16 cellular contexts compared by ENCODE assay signal in genomic region chr2:71948781-71949536, GRCh38.
DNase-seq lines count a peak whose midpoint lies in the region; ATAC-seq and TF ChIP-seq lines count a peak whose summit lies in the region.
"Had no signal": no experiment of that assay in that cellular context is flagged by ENCODE, and none has a peak within 500 bp of the region (broad histone marks: within the 10 kb centered on the region; RNA-seq: fewer than 3 reads in every experiment).

No MANE protein-coding gene starts in this region.

- H3K27ac ChIP-seq in brain microvascular endothelial cell = no peak overlapping the region
- no peak overlapping the region for H3K27ac ChIP-seq in right atrium auricular region
- H3K27ac ChIP-seq: ascending aorta, neural progenitor cell had no signal

- peak; percentile 38 for DNase-seq in HCEC 1CT
- DNase-seq in brain microvascular endothelial cell = peak; percentile 43
- DNase-seq in right atrium auricular region (ENCODE audit: low spot score) = peak; percentile 57
- peak; percentile 43 for DNase-seq in type B pancreatic cell (ENCODE audit: extremely low spot score, unreplicated experiment)
- DNase-seq in T-cell = no peak
- DNase-seq in T-helper 9 cell = no peak
- DNase-seq: activated effector memory CD4-positive, alpha-beta T cell treated with Interleukin-2 at 50 U/mL for 16 hours; effector CD8-positive, alpha-beta T cell; NCI-H146; NCI-H69; RPMI8226; small intestine had no signal

- H3K4me3 Mint-ChIP-seq in type B pancreatic cell = no peak overlapping the region
- no peak overlapping the region for H3K4me3 Mint-ChIP-seq in T-cell
- H3K4me3 Mint-ChIP-seq: neural progenitor cell; T-helper 2 cell treated with Interferon-gamma antibody and Interleukin-4, amounts not matched to agents 5 μg/mL and 100 μg/mL, for 36 hours had no signal

- POLR2A ChIA-PET in T-cell (lab: Charles Lee) = no interaction called here

- no peaks in the 10 kb centered on the region for H3K9me3 ChIP-seq in right atrium auricular region
- H3K9me3 ChIP-seq: ascending aorta had no signal

- in situ Hi-C loops in brain microvascular endothelial cell (cut with HindIII; ENCODE audit: low pct_ligation_motif_present, low sequenced_read_pairs) = no loop called here

- H3K9me3 Mint-ChIP-seq in type B pancreatic cell (peaks cover 5% of the 10 kb centered on the region), T-cell (no peaks in the 10 kb centered on the region)
- H3K9me3 Mint-ChIP-seq: neural progenitor cell; T-helper 2 cell treated with Interferon-gamma antibody and Interleukin-4, amounts not matched to agents 5 μg/mL and 100 μg/mL, for 36 hours had no signal

- H3K27ac Mint-ChIP-seq in type B pancreatic cell = no peak overlapping the region
- no peak overlapping the region for H3K27ac Mint-ChIP-seq in T-cell
- H3K27ac Mint-ChIP-seq: neural progenitor cell; T-helper 2 cell treated with Interferon-gamma antibody and Interleukin-4, amounts not matched to agents 5 μg/mL and 100 μg/mL, for 36 hours had no signal

- peaks cover 54% of the 10 kb centered on the region for H3K4me1 Mint-ChIP-seq in type B pancreatic cell (ENCODE audit: unreplicated experiment)
- H3K4me1 Mint-ChIP-seq in T-cell = no peaks in the 10 kb centered on the region

- no peaks in the 10 kb centered on the region for H3K27me3 ChIP-seq in brain microvascular endothelial cell (replicated peaks)
- H3K27me3 ChIP-seq in right atrium auricular region = no peaks in the 10 kb centered on the region
- H3K27me3 ChIP-seq: ascending aorta, neural progenitor cell had no signal

- H3K4me3 ChIP-seq in brain microvascular endothelial cell (ENCODE audit: low read depth, low read length) (no peak overlapping the region), right atrium auricular region (no peak overlapping the region)
- H3K4me3 ChIP-seq: ascending aorta, neural progenitor cell had no signal

- TF ChIP-seq CTCF in brain microvascular endothelial cell (IDR thresholded peaks at IDR 0.05; ENCODE audit: low read depth, low read length, missing control alignments) (no peak), right atrium auricular region (IDR thresholded peaks at IDR 0.05) (no peak), type B pancreatic cell (conservative IDR thresholded peaks at IDR 0.05) (no peak)

- H3K36me3 ChIP-seq in brain microvascular endothelial cell (replicated peaks) = no peaks in the 10 kb centered on the region
- H3K36me3 ChIP-seq in right atrium auricular region = no peaks in the 10 kb centered on the region
- H3K36me3 ChIP-seq: ascending aorta, neural progenitor cell had no signal

- ATAC-seq in T-cell (replicated peaks in 1 of 4) = no peak
- ATAC-seq in GM21381 (IDR thresholded peaks at IDR 0.05; ENCODE audit: unreplicated experiment) = no peak

- H3K27me3 Mint-ChIP-seq in type B pancreatic cell = no peaks in the 10 kb centered on the region
- H3K27me3 Mint-ChIP-seq in T-cell = peaks cover 1 to 11% of the 10 kb centered on the region in 2 donors

- H3K4me1 ChIP-seq in right atrium auricular region = peaks cover 0 to 7% of the 10 kb centered on the region in 2 donors
- H3K4me1 ChIP-seq: ascending aorta had no signal

- H3K36me3 Mint-ChIP-seq in type B pancreatic cell (no peaks in the 10 kb centered on the region), T-cell (no peaks in the 10 kb centered on the region)
- H3K36me3 Mint-ChIP-seq: neural progenitor cell had no signal

- CTCF ChIA-PET in T-cell (lab: Charles Lee) = no interaction called here

Comparison
In these comparisons a context has a peak if more than half of its experiments do, and no peak if none do; other contexts are left out.
1. DNase-seq: peak in HCEC 1CT (single experiment), brain microvascular endothelial cell (single experiment), right atrium auricular region (single experiment) and type B pancreatic cell (single experiment); none in T-cell (0 of 34) and T-helper 9 cell (single experiment).